In genomic region chr19:1854542-1855039, GRCh38 we compare ENCODE assay signal across 8 cellular contexts. TPM values are rescaled to one million over a fixed set of nuclear protein-coding genes. Genes with fewer than 3 reads are reported as not detected.
DNase-seq lines count a peak whose midpoint lies in the region; ATAC-seq and TF ChIP-seq lines count a peak whose summit lies in the region.

No MANE protein-coding gene starts in this region.

- no peak overlapping the region for H3K4me2 ChIP-seq in PC-3 (ENCODE audit: low read length)

- H3K4me3 Mint-ChIP-seq in activated CD8-positive, alpha-beta memory T cell treated with anti-CD3 and anti-CD28 coated beads, Interleukin-2, amount 10 ng/mL, durations not matched to agents 7 days and 5 days, result no peak overlapping the region

- no peaks in the 10 kb centered on the region for H3K36me3 Mint-ChIP-seq in activated CD8-positive, alpha-beta memory T cell treated with anti-CD3 and anti-CD28 coated beads, Interleukin-2, amount 10 ng/mL, durations not matched to agents 7 days and 5 days

- peak overlapping the region in 1 of 4 donors; percentile 53 for H3K4me3 ChIP-seq in adrenal gland
- peak overlapping the region in 1 of 4 donors; percentile 18 for H3K4me3 ChIP-seq in tibial nerve
- H3K4me3 ChIP-seq in PC-3 (ENCODE audit: low read length), result no peak overlapping the region

- H3K9me2 ChIP-seq in PC-3 (replicated peaks; ENCODE audit: low read length), result no peaks in the 10 kb centered on the region

- DNase-seq in activated CD8-positive, alpha-beta memory T cell treated with anti-CD3 and anti-CD28 coated beads, Interleukin-2, amount 10 ng/mL, durations not matched to agents 7 days and 5 days, result no peak
- no peak for DNase-seq in activated CD8-positive, alpha-beta memory T cell treated with anti-CD3 and anti-CD28 coated beads, Interleukin-2, amount 50 U/mL, for 48 hours
- DNase-seq in adrenal gland (peak; percentile 68 to 91 (median 80)), tibial nerve (ENCODE audit: low spot score in 2 of 2) (no peak), PC-3 (no peak), NCI-H1436 (lab: John Stamatoyannopoulos, UW) (no peak), NCI-H187 treated with DMSO at 0.1 percent for 48 hours (lab: John Stamatoyannopoulos, UW) (no peak)

- H3K9me3 Mint-ChIP-seq in activated CD8-positive, alpha-beta memory T cell treated with anti-CD3 and anti-CD28 coated beads, Interleukin-2, amount 10 ng/mL, durations not matched to agents 7 days and 5 days (ENCODE audit: low read depth), result no peaks in the 10 kb centered on the region

- peaks cover 53% of the 10 kb centered on the region for H3K4me1 Mint-ChIP-seq in activated CD8-positive, alpha-beta memory T cell treated with anti-CD3 and anti-CD28 coated beads, Interleukin-2, amount 10 ng/mL, durations not matched to agents 7 days and 5 days

- H3K9me3 ChIP-seq in adrenal gland (replicated peaks in 1 of 3) (no peaks in the 10 kb centered on the region), tibial nerve (no peaks in the 10 kb centered on the region), PC-3 (ENCODE audit: low read length) (no peaks in the 10 kb centered on the region)

- H3K27me3 ChIP-seq in adrenal gland (no peaks in the 10 kb centered on the region), layer of hippocampus (ENCODE audit: control insufficient read depth, insufficient read depth, low read length) (no peaks in the 10 kb centered on the region), tibial nerve (peaks cover 0 to 5% of the 10 kb centered on the region in 2 donors), PC-3 (ENCODE audit: low read length) (no peaks in the 10 kb centered on the region)

- H3F3A ChIP-seq in PC-3 (ENCODE audit: low read length, unreplicated experiment), result no peaks in the 10 kb centered on the region

- no peak for TF ChIP-seq EP300 in tibial nerve (IDR thresholded peaks at IDR 0.05)

- H3K79me2 ChIP-seq in PC-3 (ENCODE audit: low read length), result peaks cover 54% of the 10 kb centered on the region

- intact Hi-C loops in adrenal gland (cut with DNase I) (no loop called here), PC-3 (cut with micrococcal nuclease) (no loop called here)

- H2AFZ ChIP-seq in PC-3 (ENCODE audit: low read length), result no peak overlapping the region

- BruUV-seq in PC-3 (replicated peaks; lab: Mats Ljungman, UMichigan), result no TSS peak

- H3K27ac ChIP-seq in adrenal gland (peak overlapping the region; percentile 84 to 94 (median 87)), layer of hippocampus (ENCODE audit: low read depth, low read length) (peak overlapping the region; percentile 86), tibial nerve (peak overlapping the region; percentile 9 to 94 (median 91)), PC-3 (ENCODE audit: low read length) (no peak overlapping the region)

- H3K4me1 ChIP-seq in adrenal gland (replicated peaks in 1 of 2) (peaks cover 43 to 63% of the 10 kb centered on the region in 2 donors), tibial nerve (peaks cover 0 to 85% (median 51%) of the 10 kb centered on the region in 4 donors), PC-3 (ENCODE audit: insufficient read depth, low read length) (peaks cover 8% of the 10 kb centered on the region; the same call in 1 of the 2 replicates)

- peak overlapping the region; percentile 84 for H3K27ac Mint-ChIP-seq in activated CD8-positive, alpha-beta memory T cell treated with anti-CD3 and anti-CD28 coated beads, Interleukin-2, amount 10 ng/mL, durations not matched to agents 7 days and 5 days

- CTCF ChIA-PET in activated CD8-positive, alpha-beta memory T cell treated with anti-CD3 and anti-CD28 coated beads, Interleukin-2, amount 10 ng/mL, durations not matched to agents 7 days and 5 days (lab: Charles Lee), result interaction anchor here (1.0 to 4.8 kb wide), 4 partner anchors 11 to 20 kb away, joined by 3 to 25 read pairs (median 6); no protein-coding TSS in a partner anchor
- CTCF ChIA-PET in PC-3 (lab: Charles Lee), result no interaction called here

- H3K36me3 ChIP-seq in adrenal gland (replicated peaks in 1 of 2) (no peaks in the 10 kb centered on the region), tibial nerve (peaks cover 0 to 6% (median 0%) of the 10 kb centered on the region in 3 donors), PC-3 (ENCODE audit: low read depth, low read length) (no peaks in the 10 kb centered on the region)

- TF ChIP-seq CTCF in adrenal gland (IDR thresholded peaks at IDR 0.05) (peak in 1 of 6 experiments; percentile 10), tibial nerve (IDR thresholded peaks at IDR 0.05) (no peak), PC-3 (conservative IDR thresholded peaks at IDR 0.05; ENCODE audit: low read depth, low read length) (no peak)

- no peak for ATAC-seq in activated CD8-positive, alpha-beta memory T cell treated with anti-CD3 and anti-CD28 coated beads, Interleukin-2, amount 10 ng/mL, durations not matched to agents 7 days and 5 days
- no peak for ATAC-seq in PC-3

- TF ChIP-seq POLR2A in adrenal gland (IDR thresholded peaks at IDR 0.05), result peak in 1 of 2 donors; percentile 17
- no peak for TF ChIP-seq POLR2A in tibial nerve (IDR thresholded peaks at IDR 0.05)

- H3K27me3 Mint-ChIP-seq in activated CD8-positive, alpha-beta memory T cell treated with anti-CD3 and anti-CD28 coated beads, Interleukin-2, amount 10 ng/mL, durations not matched to agents 7 days and 5 days, result no peaks in the 10 kb centered on the region

- no peak overlapping the region for H3K9ac ChIP-seq in PC-3 (ENCODE audit: low read length)

- POLR2A ChIA-PET in PC-3 (lab: Charles Lee; ENCODE audit: unreplicated experiment), result interaction anchor here (0.6 kb wide), 1 partner anchor 197 kb away, joined by 6 read pairs; no protein-coding TSS in a partner anchor

- H4K20me1 ChIP-seq in PC-3 (ENCODE audit: low read length), result peaks cover 4% of the 10 kb centered on the region; the same call in 1 of the 2 replicates

- 60 to 71% (median 63%) methylated on average over 26 to 37 of the region's 37 CpGs for WGBS in adrenal gland, 4 donors
- WGBS in tibial nerve, 2 donors, result 71 to 76% methylated on average over 31 to 37 of the region's 37 CpGs

RNA-seq across cellular contexts. Expression of gene REXO1, which starts 6.3 kb away (rescaled TPM):
- 10 to 100 TPM; 58.4 to 68.4 TPM for total RNA-seq in activated CD8-positive, alpha-beta memory T cell treated with anti-CD3 and anti-CD28 coated beads, Interleukin-2, amount 10 ng/mL, durations not matched to agents 7 days and 5 days
- total RNA-seq in adrenal gland (10 to 100 TPM; 14.4 to 98.8 (median 44.5) TPM), tibial nerve (10 to 100 TPM; 17.9 to 87.3 (median 31.1) TPM), PC-3 (2014; rRNA removed) (21.4 and 24.3 TPM in 2 replicates)
- polyA plus RNA-seq in adrenal gland, result 100 to 1,000 TPM in 2 of 3 donors, 10 to 100 TPM in 1; 18.4 to 155 (median 150) TPM

RNA-seq across cellular contexts. Expression of gene KLF16, which starts 8.8 kb away (rescaled TPM):
- total RNA-seq in activated CD8-positive, alpha-beta memory T cell treated with anti-CD3 and anti-CD28 coated beads, Interleukin-2, amount 10 ng/mL, durations not matched to agents 7 days and 5 days, result 10 to 100 TPM; 22.6 to 28.1 TPM
- total RNA-seq in adrenal gland (10 to 100 TPM in 7 of 8 donors, 1 to 10 TPM in 1; 7.1 to 28.1 (median 18.3) TPM), tibial nerve (1 to 10 TPM; 4.6 to 8.4 (median 7.0) TPM), PC-3 (2014; rRNA removed) (15.1 and 20.9 TPM in 2 replicates)
- 10 to 100 TPM in 1 of 3 donors, 1 to 10 TPM in 2; 2.0 to 12.9 (median 6.9) TPM for polyA plus RNA-seq in adrenal gland

RNA-seq across cellular contexts. Expression of gene ABHD17A, which starts 30.7 kb away (rescaled TPM):
- total RNA-seq in activated CD8-positive, alpha-beta memory T cell treated with anti-CD3 and anti-CD28 coated beads, Interleukin-2, amount 10 ng/mL, durations not matched to agents 7 days and 5 days, result 100 to 1,000 TPM; 156 to 189 TPM
- total RNA-seq in adrenal gland, result 100 to 1,000 TPM in 4 of 8 donors, 10 to 100 TPM in 4; 60.1 to 145 (median 99.4) TPM
- 100 to 1,000 TPM in 2 of 3 donors, 1 to 10 TPM in 1; 2.5 to 235 (median 195) TPM for polyA plus RNA-seq in adrenal gland
- 100 to 1,000 TPM; 127 to 165 (median 132) TPM for total RNA-seq in tibial nerve
- total RNA-seq in PC-3 (2014; rRNA removed), result 101 and 102 TPM in 2 replicates

RNA-seq across cellular contexts. Expression of gene ATP8B3, which starts 42.5 kb away (rescaled TPM):
- total RNA-seq in activated CD8-positive, alpha-beta memory T cell treated with anti-CD3 and anti-CD28 coated beads, Interleukin-2, amount 10 ng/mL, durations not matched to agents 7 days and 5 days, result 10 to 100 TPM in 1 of 2 experiments, 1 to 10 TPM in 1; 7.3 to 21.8 TPM
- total RNA-seq in adrenal gland (10 to 100 TPM in 2 of 8 donors, 1 to 10 TPM in 5, under 1 TPM in 1; 0.26 to 15.1 (median 4.6) TPM), tibial nerve (1 to 10 TPM in 2 of 4 donors, under 1 TPM in 2; 0.21 to 2.4 (median 1.2) TPM), PC-3 (2014; rRNA removed) (3.9 and 4.2 TPM in 2 replicates)
- 1 to 10 TPM; 2.0 to 9.2 (median 3.9) TPM for polyA plus RNA-seq in adrenal gland

RNA-seq across cellular contexts. Expression of gene ADAT3, which starts 50.6 kb away (rescaled TPM):
- total RNA-seq in activated CD8-positive, alpha-beta memory T cell treated with anti-CD3 and anti-CD28 coated beads, Interleukin-2, amount 10 ng/mL, durations not matched to agents 7 days and 5 days, result 10 to 100 TPM in 1 of 2 experiments, 1 to 10 TPM in 1; 9.3 to 11.4 TPM
- 10 to 100 TPM in 3 of 8 donors, 1 to 10 TPM in 5; 4.7 to 29.6 (median 9.2) TPM for total RNA-seq in adrenal gland
- 1 to 10 TPM in 2 of 3 donors, not detected in 1; 8.1 to 8.3 TPM for polyA plus RNA-seq in adrenal gland
- 1 to 10 TPM; 2.4 to 8.7 (median 4.8) TPM for total RNA-seq in tibial nerve
- total RNA-seq in PC-3 (2014; rRNA removed), result 8.4 and 10.3 TPM in 2 replicates

Comparison
In these comparisons a context has a peak if more than half of its experiments do, and no peak if none do; other contexts are left out.
1. DNase-seq: peak in adrenal gland (7 of 7); none in activated CD8-positive, alpha-beta memory T cell treated with anti-CD3 and anti-CD28 coated beads, Interleukin-2, amount 10 ng/mL, durations not matched to agents 7 days and 5 days (single experiment), activated CD8-positive, alpha-beta memory T cell treated with anti-CD3 and anti-CD28 coated beads, Interleukin-2, amount 50 U/mL, for 48 hours (single experiment), tibial nerve (0 of 2), PC-3 (single experiment), NCI-H1436 (single experiment) and NCI-H187 treated with DMSO at 0.1 percent for 48 hours (single experiment).